8 cellular contexts compared by ENCODE assay signal in genomic region chr2:120470041-120470716, GRCh38.
DNase-seq lines count a peak whose midpoint lies in the region; ATAC-seq lines count a peak whose summit lies in the region.

No MANE protein-coding gene starts in this region.

- in situ Hi-C loops in ACHN (cut with HindIII; ENCODE audit: low pct_ligation_motif_present, low pct_unique_long_range_greater_than_20kb, low sequenced_read_pairs): no loop called here

- ATAC-seq in esophagus mucosa (peak; percentile 53), HG02798 (IDR thresholded peaks at IDR 0.05; ENCODE audit: poor library complexity, unreplicated experiment) (no peak), HG03521 (IDR thresholded peaks at IDR 0.05; ENCODE audit: unreplicated experiment) (no peak), HG03460 (IDR thresholded peaks at IDR 0.05; ENCODE audit: unreplicated experiment) (no peak)

- peak; percentile 52 for DNase-seq in DMS153 treated with DMSO at 0.1 percent for 48 hours (lab: John Stamatoyannopoulos, UW; ENCODE audit: unreplicated experiment)
- peak; percentile 71 for DNase-seq in OCI-M1 (lab: John Stamatoyannopoulos, UW)
- DNase-seq in posterior vena cava (ENCODE audit: low spot score): peak; percentile 94
- no peak for DNase-seq in ACHN

- intact Hi-C loops in posterior vena cava (cut with DNase I): loop anchor here in 1 of 2 donors (5.0 kb wide), 1 partner anchor 1272 kb away; no protein-coding TSS in a partner anchor
